ENCODE assay signal across 28 cellular contexts in genomic region chr7:10931161-10931560, GRCh38.
"Had no signal": no experiment of that assay in that cellular context is flagged by ENCODE, and none has a peak within 500 bp of the region (broad histone marks: within the 10 kb centered on the region; RNA-seq: fewer than 3 reads in every experiment).

No MANE protein-coding gene starts in this region.

- H3K4me1 ChIP-seq: Peyer's patch, SJCRH30 had no signal

- H3K4me3 ChIP-seq: MG63, Peyer's patch, SJCRH30 had no signal

- H3K27me3 ChIP-seq: MG63, Peyer's patch, SJCRH30 had no signal

- H3K9me3 Mint-ChIP-seq: activated CD4-positive, alpha-beta memory T cell treated with anti-CD3 and anti-CD28 coated beads for 36 hours; activated CD4-positive, alpha-beta T cell treated with anti-CD3 and anti-CD28 coated beads, Interleukin-2, amount 10 ng/mL, durations not matched to agents 7 days and 5 days; activated naive CD4-positive, alpha-beta T cell treated with anti-CD3 and anti-CD28 coated beads for 36 hours; activated T-cell treated with anti-CD3 and anti-CD28 coated beads, Interleukin-2, amount 50 U/mL, for 4 hours; brain; central memory CD8-positive, alpha-beta T cell; T-helper 1 cell treated with Interleukin-12 subunit alpha and Interleukin-12 subunit beta and Interleukin-4 antibody, amounts not matched to agents 30 μg/mL and 1 μg/mL, for 36 hours had no signal

- DNase-seq: activated CD4-positive, alpha-beta memory T cell treated with anti-CD3 and anti-CD28 coated beads for 36 hours; activated CD4-positive, alpha-beta T cell treated with anti-CD3 and anti-CD28 coated beads, Interleukin-2, amount 10 ng/mL, durations not matched to agents 7 days and 5 days; activated CD4-positive, CD25-positive, alpha-beta regulatory T cell; activated CD8-positive, alpha-beta memory T cell treated with anti-CD3 and anti-CD28 coated beads for 24 hours; activated gamma-delta T cell; activated naive CD4-positive, alpha-beta T cell treated with anti-CD3 and anti-CD28 coated beads for 36 hours; activated T-cell treated with anti-CD3 and anti-CD28 coated beads, Interleukin-2, amount 50 U/mL, for 4 hours; amygdala; MG63; NCI-H1092 treated with DMSO at 0.1 percent for 48 hours; NCI-H1417 treated with DMSO at 0.1 percent for 48 hours; NCI-H1694; NCI-H2029 treated with DMSO at 0.1 percent for 48 hours; NCI-H345; NCI-H510A; NCI-H69; NK-92 treated with Interleukin-12 subunit alpha and Interleukin-12 subunit beta, amount 100 ng/mL, for 24 hours; Peyer's patch; Right ventricle myocardium superior; SJCRH30; T1000 had no signal

- H3K27ac ChIP-seq: Peyer's patch, RWPE1, SJCRH30 had no signal

- H3K9me3 ChIP-seq: MG63, Peyer's patch, SJCRH30 had no signal

- H3K27me3 Mint-ChIP-seq: activated CD4-positive, alpha-beta memory T cell treated with anti-CD3 and anti-CD28 coated beads for 36 hours; activated CD4-positive, alpha-beta T cell treated with anti-CD3 and anti-CD28 coated beads, Interleukin-2, amount 10 ng/mL, durations not matched to agents 7 days and 5 days; activated naive CD8-positive, alpha-beta T cell; brain; central memory CD8-positive, alpha-beta T cell had no signal

- H3K4me3 Mint-ChIP-seq: activated CD4-positive, alpha-beta memory T cell treated with anti-CD3 and anti-CD28 coated beads for 36 hours; activated CD4-positive, alpha-beta T cell treated with anti-CD3 and anti-CD28 coated beads, Interleukin-2, amount 10 ng/mL, durations not matched to agents 7 days and 5 days; activated naive CD4-positive, alpha-beta T cell treated with anti-CD3 and anti-CD28 coated beads for 36 hours; activated naive CD8-positive, alpha-beta T cell; activated T-cell treated with anti-CD3 and anti-CD28 coated beads, Interleukin-2, amount 50 U/mL, for 4 hours; brain; central memory CD8-positive, alpha-beta T cell; T-helper 1 cell treated with Interleukin-12 subunit alpha and Interleukin-12 subunit beta and Interleukin-4 antibody, amounts not matched to agents 30 μg/mL and 1 μg/mL, for 36 hours had no signal

- FAIRE-seq: astrocyte, TTC549 had no signal

- H3K27ac Mint-ChIP-seq: activated CD4-positive, alpha-beta memory T cell treated with anti-CD3 and anti-CD28 coated beads for 36 hours; activated CD4-positive, alpha-beta T cell treated with anti-CD3 and anti-CD28 coated beads, Interleukin-2, amount 10 ng/mL, durations not matched to agents 7 days and 5 days; activated naive CD4-positive, alpha-beta T cell treated with anti-CD3 and anti-CD28 coated beads for 36 hours; activated naive CD8-positive, alpha-beta T cell; T-helper 1 cell treated with Interleukin-12 subunit alpha and Interleukin-12 subunit beta and Interleukin-4 antibody, amounts not matched to agents 30 μg/mL and 1 μg/mL, for 36 hours had no signal
